In genomic region chr1:211653907-211654553, GRCh38 we compare ENCODE assay signal across 15 cellular contexts. TPM values are rescaled to one million over a fixed set of nuclear protein-coding genes. Genes with fewer than 3 reads are reported as not detected.
DNase-seq lines count a peak whose midpoint lies in the region; ATAC-seq and TF ChIP-seq lines count a peak whose summit lies in the region.
"Had no signal": no experiment of that assay in that cellular context is flagged by ENCODE, and none has a peak within 500 bp of the region (broad histone marks: within the 10 kb centered on the region; RNA-seq: fewer than 3 reads in every experiment).

No MANE protein-coding gene starts in this region.

- H4K20me1 ChIP-seq in hepatocyte (ENCODE audit: insufficient read depth, poor library complexity, severe bottlenecking): no peaks in the 10 kb centered on the region

- TF ChIP-seq CTCF in hepatocyte (IDR thresholded peaks at IDR 0.05; ENCODE audit: poor library complexity): no peak

- H3K4me2 ChIP-seq in hepatocyte: peak overlapping the region; percentile 44

- peaks cover 16% of the 10 kb centered on the region for H3K4me1 ChIP-seq in hepatocyte (ENCODE audit: insufficient read depth)

- no peaks in the 10 kb centered on the region for H3K9me3 ChIP-seq in hepatocyte (ENCODE audit: low read depth)

- no peaks in the 10 kb centered on the region for H3K9me2 ChIP-seq in hepatocyte (replicated peaks; ENCODE audit: insufficient read depth)

- H3K79me2 ChIP-seq in hepatocyte: no peaks in the 10 kb centered on the region

- H2AFZ ChIP-seq in hepatocyte: no peak overlapping the region

- peak overlapping the region; percentile 11 for H3K27ac Mint-ChIP-seq in stimulated activated effector memory CD8-positive, alpha-beta T cell treated with anti-CD3 and anti-CD28 coated beads, Interleukin-12 subunit alpha, Interleukin-12 subunit beta, amount 100 ng/mL, for 72 hours
- H3K27ac Mint-ChIP-seq: endodermal cell had no signal

- no peak overlapping the region for H3K4me3 ChIP-seq in hepatocyte
- H3K4me3 ChIP-seq: cardiac muscle cell had no signal

- no peaks in the 10 kb centered on the region for H3K36me3 Mint-ChIP-seq in stimulated activated effector memory CD8-positive, alpha-beta T cell treated with anti-CD3 and anti-CD28 coated beads, Interleukin-12 subunit alpha, Interleukin-12 subunit beta, amount 100 ng/mL, for 72 hours
- H3K36me3 Mint-ChIP-seq: CD8-positive, alpha-beta memory T cell had no signal

- no peaks in the 10 kb centered on the region for H3K27me3 ChIP-seq in hepatocyte
- H3K27me3 ChIP-seq: cardiac muscle cell had no signal

- no peak overlapping the region for H3K4me3 Mint-ChIP-seq in stimulated activated effector memory CD8-positive, alpha-beta T cell treated with anti-CD3 and anti-CD28 coated beads, Interleukin-12 subunit alpha, Interleukin-12 subunit beta, amount 100 ng/mL, for 72 hours
- H3K4me3 Mint-ChIP-seq: CD8-positive, alpha-beta memory T cell; endodermal cell had no signal

- DNase-seq in HCEC 1CT: peak; percentile 58
- DNase-seq in amniotic epithelial cell (ENCODE audit: low read depth): peak; percentile 63
- peak; percentile 25 for DNase-seq in hepatocyte (ENCODE audit: low spot score)
- no peak for DNase-seq in stimulated activated effector memory CD8-positive, alpha-beta T cell treated with anti-CD3 and anti-CD28 coated beads, Interleukin-12 subunit alpha, Interleukin-12 subunit beta, amount 100 ng/mL, for 72 hours (ENCODE audit: low spot score in 2 of 2)
- no peak for DNase-seq in C1 segment of cervical spinal cord (lab: John Stamatoyannopoulos, UW)
- no peak for DNase-seq in left ventricle myocardium superior
- no peak for DNase-seq in NCI-H345 (lab: John Stamatoyannopoulos, UW)
- DNase-seq: activated naive CD4-positive, alpha-beta T cell; CD8-positive, alpha-beta memory T cell; endodermal cell; head of caudate nucleus; NCI-H187 treated with DMSO at 0.1 percent for 48 hours; NCI-H748 treated with DMSO at 0.1 percent for 48 hours; stimulated activated CD4-positive, alpha-beta T cell treated with anti-CD3 and anti-CD28 coated beads, Interleukin-2, amount 100 ng/mL, for 24 hours had no signal

- H3K27ac ChIP-seq in hepatocyte: peak overlapping the region; percentile 11
- H3K27ac ChIP-seq: cardiac muscle cell had no signal

- no peaks in the 10 kb centered on the region for H3K36me3 ChIP-seq in hepatocyte (replicated peaks; ENCODE audit: insufficient read depth, low read depth)
- H3K36me3 ChIP-seq: cardiac muscle cell had no signal

- WGBS in hepatocyte (ENCODE audit: low lambda C conversion rate, missing lambda C conversion rate): 52% methylated on average over 9 of the region's 9 CpGs

- ATAC-seq in stimulated activated effector memory CD8-positive, alpha-beta T cell treated with anti-CD3 and anti-CD28 coated beads, Interleukin-12 subunit alpha, Interleukin-12 subunit beta, amount 100 ng/mL, for 72 hours: no peak
- no peak for ATAC-seq in left ventricle myocardium superior

- H3K9me3 Mint-ChIP-seq in stimulated activated effector memory CD8-positive, alpha-beta T cell treated with anti-CD3 and anti-CD28 coated beads, Interleukin-12 subunit alpha, Interleukin-12 subunit beta, amount 100 ng/mL, for 72 hours: no peaks in the 10 kb centered on the region
- H3K9me3 Mint-ChIP-seq: CD8-positive, alpha-beta memory T cell; endodermal cell had no signal

- intact Hi-C loops in left ventricle myocardium superior (cut with micrococcal nuclease): loop anchor here (10.0 kb wide), 1 partner anchor 139 kb away; no protein-coding TSS in a partner anchor

- no peaks in the 10 kb centered on the region for H3K4me1 Mint-ChIP-seq in stimulated activated effector memory CD8-positive, alpha-beta T cell treated with anti-CD3 and anti-CD28 coated beads, Interleukin-12 subunit alpha, Interleukin-12 subunit beta, amount 100 ng/mL, for 72 hours
- H3K4me1 Mint-ChIP-seq: CD8-positive, alpha-beta memory T cell had no signal

RNA-seq across cellular contexts. Expression of gene NEK2, which starts 21.4 kb away (rescaled TPM):
- 7.1 and 10.6 TPM in 2 replicates for total RNA-seq in hepatocyte
- polyA plus RNA-seq in hepatocyte: 4.9 and 5.3 TPM in 2 replicates
- total RNA-seq in left ventricle myocardium superior: 0.25 TPM

Comparison
In these comparisons a context has a peak if more than half of its experiments do, and no peak if none do; other contexts are left out.
1. DNase-seq: peak in HCEC 1CT (single experiment), amniotic epithelial cell (single experiment) and hepatocyte (single experiment); none in stimulated activated effector memory CD8-positive, alpha-beta T cell treated with anti-CD3 and anti-CD28 coated beads, Interleukin-12 subunit alpha, Interleukin-12 subunit beta, amount 100 ng/mL, for 72 hours (0 of 2), C1 segment of cervical spinal cord (0 of 14), left ventricle myocardium superior (single experiment) and NCI-H345 (single experiment).